Comparison of ENCODE assay signal across 10 cellular contexts in genomic region chr1:36207339-36207738, GRCh38. TPM values are rescaled to one million over a fixed set of nuclear protein-coding genes. Genes with fewer than 3 reads are reported as not detected.
DNase-seq lines count a peak whose midpoint lies in the region; ATAC-seq and TF ChIP-seq lines count a peak whose summit lies in the region.
"Had no signal": no experiment of that assay in that cellular context is flagged by ENCODE, and none has a peak within 500 bp of the region (broad histone marks: within the 10 kb centered on the region; RNA-seq: fewer than 3 reads in every experiment).

No MANE protein-coding gene starts in this region.

- no peak overlapping the region for H3K4me3 ChIP-seq in left ventricle myocardium inferior
- H3K4me3 ChIP-seq in gastrocnemius medialis: peak overlapping the region in 3 of 4 donors; percentile 14 to 52 (median 50)
- H3K4me3 ChIP-seq: skin epidermis had no signal

- peak; percentile 51 for DNase-seq in GM13976 (ENCODE audit: low spot score)
- no peak for DNase-seq in activated B cell treated with CpG ODN at 0.5 μM for 24 hours
- DNase-seq in left ventricle myocardium inferior: peak; percentile 49
- DNase-seq in gastrocnemius medialis: peak; percentile 62 to 77
- no peak for DNase-seq in GM13977 (ENCODE audit: low spot score)
- no peak for DNase-seq in activated CD8-positive, alpha-beta memory T cell treated with anti-CD3 and anti-CD28 coated beads, Interleukin-2, amount 10 ng/mL, durations not matched to agents 7 days and 5 days
- DNase-seq: activated CD4-positive, alpha-beta T cell treated with anti-CD3 and anti-CD28 coated beads, Interleukin-2, amount 50 U/mL, for 48 hours had no signal

- H3K27ac ChIP-seq in left ventricle myocardium inferior (replicated peaks) (peak overlapping the region; percentile 56), gastrocnemius medialis (peak overlapping the region; percentile 78 to 96 (median 91))

- H3K4me1 Mint-ChIP-seq in activated B cell treated with CpG ODN at 0.5 μM for 24 hours: peaks cover 11% of the 10 kb centered on the region
- peaks cover 12% of the 10 kb centered on the region for H3K4me1 Mint-ChIP-seq in activated CD8-positive, alpha-beta memory T cell treated with anti-CD3 and anti-CD28 coated beads, Interleukin-2, amount 10 ng/mL, durations not matched to agents 7 days and 5 days

- no peaks in the 10 kb centered on the region for H3K27me3 Mint-ChIP-seq in activated B cell treated with CpG ODN at 0.5 μM for 24 hours
- H3K27me3 Mint-ChIP-seq in activated CD8-positive, alpha-beta memory T cell treated with anti-CD3 and anti-CD28 coated beads, Interleukin-2, amount 10 ng/mL, durations not matched to agents 7 days and 5 days: no peaks in the 10 kb centered on the region

- no peaks in the 10 kb centered on the region for H3K36me3 ChIP-seq in left ventricle myocardium inferior
- H3K36me3 ChIP-seq in gastrocnemius medialis: no peaks in the 10 kb centered on the region

- H3K36me3 Mint-ChIP-seq in activated B cell treated with CpG ODN at 0.5 μM for 24 hours (ENCODE audit: low read depth): no peaks in the 10 kb centered on the region
- no peaks in the 10 kb centered on the region for H3K36me3 Mint-ChIP-seq in activated CD8-positive, alpha-beta memory T cell treated with anti-CD3 and anti-CD28 coated beads, Interleukin-2, amount 10 ng/mL, durations not matched to agents 7 days and 5 days

- TF ChIP-seq POLR2A in gastrocnemius medialis (IDR thresholded peaks at IDR 0.05): peak in 1 of 2 donors; percentile 55

- CTCF ChIA-PET in activated B cell treated with CpG ODN at 0.5 μM for 24 hours (lab: Charles Lee): no interaction called here
- CTCF ChIA-PET in activated CD8-positive, alpha-beta memory T cell treated with anti-CD3 and anti-CD28 coated beads, Interleukin-2, amount 10 ng/mL, durations not matched to agents 7 days and 5 days (lab: Charles Lee): no interaction called here

- no peak overlapping the region for H3K4me3 Mint-ChIP-seq in activated B cell treated with CpG ODN at 0.5 μM for 24 hours
- no peak overlapping the region for H3K4me3 Mint-ChIP-seq in activated CD8-positive, alpha-beta memory T cell treated with anti-CD3 and anti-CD28 coated beads, Interleukin-2, amount 10 ng/mL, durations not matched to agents 7 days and 5 days

- H3K27me3 ChIP-seq in left ventricle myocardium inferior (ENCODE audit: low read depth): no peaks in the 10 kb centered on the region
- no peaks in the 10 kb centered on the region for H3K27me3 ChIP-seq in gastrocnemius medialis

- no peaks in the 10 kb centered on the region for H3K9me3 ChIP-seq in left ventricle myocardium inferior (replicated peaks)
- H3K9me3 ChIP-seq in gastrocnemius medialis: no peaks in the 10 kb centered on the region

- no peaks in the 10 kb centered on the region for H3K9me3 Mint-ChIP-seq in activated B cell treated with CpG ODN at 0.5 μM for 24 hours
- no peaks in the 10 kb centered on the region for H3K9me3 Mint-ChIP-seq in activated CD8-positive, alpha-beta memory T cell treated with anti-CD3 and anti-CD28 coated beads, Interleukin-2, amount 10 ng/mL, durations not matched to agents 7 days and 5 days (ENCODE audit: low read depth)

- ATAC-seq in activated B cell treated with CpG ODN at 0.5 μM for 24 hours (ENCODE audit: low read depth) (peak; percentile 18), gastrocnemius medialis (peak in 1 of 2 donors; percentile 18), HG02870 (IDR thresholded peaks at IDR 0.05; ENCODE audit: unreplicated experiment) (no peak), GM21723 (IDR thresholded peaks at IDR 0.05; ENCODE audit: unreplicated experiment) (no peak)
- ATAC-seq in activated CD8-positive, alpha-beta memory T cell treated with anti-CD3 and anti-CD28 coated beads, Interleukin-2, amount 10 ng/mL, durations not matched to agents 7 days and 5 days: no peak

- H3K4me1 ChIP-seq in left ventricle myocardium inferior: peaks cover 39% of the 10 kb centered on the region
- peaks cover 48 to 70% of the 10 kb centered on the region in 2 donors for H3K4me1 ChIP-seq in gastrocnemius medialis

- TF ChIP-seq CTCF in GM13976 (IDR thresholded peaks at IDR 0.05; ENCODE audit: borderline replicate concordance, control extremely low read depth, extremely low read depth, insufficient read depth, missing control alignments): no peak
- no peak for TF ChIP-seq CTCF in activated B cell treated with CpG ODN at 0.5 μM for 24 hours (IDR thresholded peaks at IDR 0.05)
- no peak for TF ChIP-seq CTCF in left ventricle myocardium inferior (IDR thresholded peaks at IDR 0.05; ENCODE audit: borderline replicate concordance)
- no peak for TF ChIP-seq CTCF in gastrocnemius medialis (IDR thresholded peaks at IDR 0.05 in 4 of 5, conservative IDR thresholded peaks at IDR 0.05 in 1 of 5)
- TF ChIP-seq CTCF in GM13977 (IDR thresholded peaks at IDR 0.05; ENCODE audit: extremely low read depth, insufficient read depth, missing control alignments): no peak

- in situ Hi-C loops in GM13976 (cut with MboI; ENCODE audit: low sequenced_read_pairs, unreplicated experiment): no loop called here
- in situ Hi-C loops in gastrocnemius medialis (cut with MboI; ENCODE audit: low sequenced_read_pairs in 4 of 4): loop anchor here in 1 of 4 donors (10.0 kb wide), 1 partner anchor 77 kb away; no protein-coding TSS in a partner anchor
- in situ Hi-C loops in GM13977 (cut with MboI; ENCODE audit: low pct_unique_long_range_greater_than_20kb, low sequenced_read_pairs, unreplicated experiment): no loop called here

- H3K27ac Mint-ChIP-seq in activated B cell treated with CpG ODN at 0.5 μM for 24 hours: no peak overlapping the region
- no peak overlapping the region for H3K27ac Mint-ChIP-seq in activated CD8-positive, alpha-beta memory T cell treated with anti-CD3 and anti-CD28 coated beads, Interleukin-2, amount 10 ng/mL, durations not matched to agents 7 days and 5 days

- intact Hi-C loops in activated B cell treated with CpG ODN at 0.5 μM for 24 hours (cut with micrococcal nuclease) (no loop called here), left ventricle myocardium inferior (cut with micrococcal nuclease) (no loop called here), gastrocnemius medialis (cut with DNase I; ENCODE audit: low total_unique reads) (no loop called here)

- POLR2A ChIA-PET in activated B cell treated with CpG ODN at 0.5 μM for 24 hours (lab: Charles Lee): interaction anchor here (0.7 kb wide), 1 partner anchor 38 kb away, joined by 3 read pairs; no protein-coding TSS in a partner anchor

RNA-seq across cellular contexts. Expression of gene THRAP3, which starts 16.9 kb away (rescaled TPM):
- total RNA-seq in activated B cell treated with CpG ODN at 0.5 μM for 24 hours (142 and 145 TPM in 2 replicates), left ventricle myocardium inferior (59.0 TPM), gastrocnemius medialis (100 to 1,000 TPM in 3 of 4 donors, 10 to 100 TPM in 1; 88.2 to 174 (median 146) TPM)
- 100 to 1,000 TPM; 129 to 166 TPM for total RNA-seq in activated CD8-positive, alpha-beta memory T cell treated with anti-CD3 and anti-CD28 coated beads, Interleukin-2, amount 10 ng/mL, durations not matched to agents 7 days and 5 days

RNA-seq across cellular contexts. Expression of gene MAP7D1, which starts 51.4 kb away (rescaled TPM):
- total RNA-seq in activated B cell treated with CpG ODN at 0.5 μM for 24 hours (56.5 and 59.9 TPM in 2 replicates), left ventricle myocardium inferior (363 TPM), gastrocnemius medialis (100 to 1,000 TPM; 376 to 967 (median 474) TPM)
- total RNA-seq in activated CD8-positive, alpha-beta memory T cell treated with anti-CD3 and anti-CD28 coated beads, Interleukin-2, amount 10 ng/mL, durations not matched to agents 7 days and 5 days: 100 to 1,000 TPM; 238 to 252 TPM

RNA-seq across cellular contexts. Expression of gene TRAPPC3, which starts 58.1 kb away (rescaled TPM):
- total RNA-seq in activated B cell treated with CpG ODN at 0.5 μM for 24 hours (45.3 and 48.5 TPM in 2 replicates), left ventricle myocardium inferior (54.6 TPM), gastrocnemius medialis (10 to 100 TPM; 57.5 to 72.4 (median 63.5) TPM)
- 10 to 100 TPM; 56.5 to 68.3 TPM for total RNA-seq in activated CD8-positive, alpha-beta memory T cell treated with anti-CD3 and anti-CD28 coated beads, Interleukin-2, amount 10 ng/mL, durations not matched to agents 7 days and 5 days

Comparison
In these comparisons a context has a peak if more than half of its experiments do, and no peak if none do; other contexts are left out.
1. DNase-seq: peak in GM13976 (single experiment), left ventricle myocardium inferior (single experiment) and gastrocnemius medialis (2 of 2); none in activated B cell treated with CpG ODN at 0.5 μM for 24 hours (single experiment), GM13977 (single experiment) and activated CD8-positive, alpha-beta memory T cell treated with anti-CD3 and anti-CD28 coated beads, Interleukin-2, amount 10 ng/mL, durations not matched to agents 7 days and 5 days (single experiment).